ENCODE assay signal across 19 cellular contexts in genomic region chr10:9096288-9096687, GRCh38.
A peak's percentile ranks its signal among the peaks of the same experiment; 100 is the strongest.
DNase-seq lines count a peak whose midpoint lies in the region; ATAC-seq lines count a peak whose summit lies in the region.
"Had no signal": no experiment of that assay in that cellular context is flagged by ENCODE, and none has a peak within 500 bp of the region (broad histone marks: within the 10 kb centered on the region; RNA-seq: fewer than 3 reads in every experiment).

No MANE protein-coding gene starts in this region.

- no peak overlapping the region for H3K4me3 ChIP-seq in Jurkat, Clone E6-1 (ENCODE audit: low read length)
- H3K4me3 ChIP-seq: GM23248, stomach, vagina had no signal

- peak; percentile 59 for DNase-seq in Jurkat, Clone E6-1 (ENCODE audit: low read depth, low spot score)
- peak; percentile 2 for DNase-seq in T-helper 9 cell
- peak; percentile 0 for DNase-seq in activated gamma-delta T cell treated with anti-CD3 and anti-CD28 coated beads, Interleukin-2, amount 50 U/mL, for 16 hours (ENCODE audit: low read depth)
- DNase-seq in stimulated activated CD4-positive, alpha-beta T cell treated with anti-CD3 and anti-CD28 coated beads, Interleukin-2, amount 100 ng/mL, for 24 hours: peak; percentile 19 to 23
- DNase-seq in DMS79 (lab: John Stamatoyannopoulos, UW): no peak
- no peak for DNase-seq in SIG-M5 treated with dmso at 0.1 percent for 504 hours (lab: John Stamatoyannopoulos, UW; ENCODE audit: unreplicated experiment)
- DNase-seq: activated B cell treated with CpG ODN at 0.5 μM for 24 hours, amniotic stem cell, erythroblast, GM23248, mammary epithelial cell, NCI-H1930, NCI-H524 treated with DMSO at 0.1 percent for 48 hours, OCI-M1, retina, SK-N-SH, stomach had no signal

- ATAC-seq in GM19395 (IDR thresholded peaks at IDR 0.05; ENCODE audit: unreplicated experiment): no peak

Comparison
In these comparisons a context has a peak if more than half of its experiments do, and no peak if none do; other contexts are left out.
1. DNase-seq: peak in Jurkat, Clone E6-1 (single experiment), T-helper 9 cell (single experiment), activated gamma-delta T cell treated with anti-CD3 and anti-CD28 coated beads, Interleukin-2, amount 50 U/mL, for 16 hours (single experiment) and stimulated activated CD4-positive, alpha-beta T cell treated with anti-CD3 and anti-CD28 coated beads, Interleukin-2, amount 100 ng/mL, for 24 hours (2 of 2); none in DMS79 (single experiment) and SIG-M5 treated with dmso at 0.1 percent for 504 hours (single experiment).